ENCODE assay signal across 8 cellular contexts in the genomic region with DNA sequence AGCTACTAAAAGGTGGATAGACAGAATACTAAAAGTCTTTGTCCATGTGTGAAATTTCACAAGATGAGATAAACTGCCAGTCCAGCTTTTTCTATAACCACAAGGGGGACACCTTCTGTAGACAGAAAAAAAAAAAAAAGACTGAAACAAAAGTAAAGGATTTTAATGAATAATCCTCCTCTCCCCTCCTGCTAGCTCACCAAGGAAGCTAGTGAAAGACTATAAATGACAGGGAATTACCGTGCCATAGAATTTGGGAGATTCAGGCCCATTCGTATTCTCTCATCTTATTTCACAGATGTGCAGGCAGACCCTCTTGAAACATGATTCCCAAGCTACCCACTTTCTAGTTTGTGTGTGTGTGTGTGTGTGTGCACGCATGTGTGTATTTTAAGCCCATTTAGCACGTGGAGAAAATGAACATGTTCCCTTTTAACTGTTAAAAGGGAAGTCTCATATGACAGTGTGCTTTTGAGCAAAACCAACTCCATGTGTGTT. TPM values are rescaled to one million over a fixed set of nuclear protein-coding genes. Genes with fewer than 3 reads are reported as not detected.
DNase-seq lines count a peak whose midpoint lies in the region; ATAC-seq and TF ChIP-seq lines count a peak whose summit lies in the region.

No MANE protein-coding gene starts in this region.

- H4K20me1 ChIP-seq in GM23248 (ENCODE audit: insufficient read depth), result no peaks in the 10 kb centered on the region
- no peaks in the 10 kb centered on the region for H4K20me1 ChIP-seq in OCI-LY3 (ENCODE audit: insufficient read depth, low read length)

- H3K9ac ChIP-seq in GM23248 (no peak overlapping the region), OCI-LY3 (ENCODE audit: low read length) (no peak overlapping the region)

- WGBS in GM23248 (ENCODE audit: low coverage in 1 of 2, low lambda C conversion rate in 2 of 2, missing lambda C conversion rate in 2 of 2), 2 experiments, result 9 to 10% methylated on average over 4 of the region's 4 CpGs
- WGBS in sigmoid colon, 2 donors, result 40 to 46% methylated on average over 4 of the region's 4 CpGs

- intact Hi-C loops in sigmoid colon (cut with DNase I), result loop anchor here (10.0 kb wide), 1 partner anchor 277 kb away; no protein-coding TSS in a partner anchor

- H3K27ac ChIP-seq in GM23248 (no peak overlapping the region), OCI-LY3 (ENCODE audit: low read length) (no peak overlapping the region), sigmoid colon (peak overlapping the region in 3 of 4 donors; percentile 67 to 78 (median 75))

- in situ Hi-C loops in GM23248 (cut with MboI), result loop anchor here (25.0 kb wide), 1 partner anchor 274 kb away; no protein-coding TSS in a partner anchor

- H3K27me3 ChIP-seq in GM23248 (replicated peaks; ENCODE audit: insufficient read depth) (no peaks in the 10 kb centered on the region), OCI-LY3 (ENCODE audit: low read depth, low read length) (no peaks in the 10 kb centered on the region), sigmoid colon (no peaks in the 10 kb centered on the region)

- no peak overlapping the region for H3K4me3 ChIP-seq in GM23248
- H3K4me3 ChIP-seq in OCI-LY3 (ENCODE audit: low read length), result no peak overlapping the region
- no peak overlapping the region for H3K4me3 ChIP-seq in fibroblast of villous mesenchyme (ENCODE audit: low read depth, low read length)
- peak overlapping the region in 3 of 4 donors; percentile 3 to 52 (median 5) for H3K4me3 ChIP-seq in sigmoid colon

- H3K79me2 ChIP-seq in GM23248 (ENCODE audit: insufficient read depth) (no peaks in the 10 kb centered on the region), OCI-LY3 (ENCODE audit: low read length) (no peaks in the 10 kb centered on the region)

- ATAC-seq in GM19397 (IDR thresholded peaks at IDR 0.05; ENCODE audit: unreplicated experiment) (no peak), omental fat pad (ENCODE audit: low FRiP score) (no peak)

- peak; percentile 73 for DNase-seq in GM23248
- DNase-seq in fibroblast of villous mesenchyme (ENCODE audit: low read depth), result peak; percentile 55
- no peak for DNase-seq in sigmoid colon
- DNase-seq in stimulated activated CD4-positive, alpha-beta T cell treated with anti-CD3 and anti-CD28 coated beads, Interleukin-12 subunit alpha, Interleukin-12 subunit beta, amount 100 ng/mL, for 4 hours, result no peak
- DNase-seq in T-helper 9 cell, result no peak
- no peak for DNase-seq in omental fat pad (ENCODE audit: low spot score)

- peak overlapping the region; percentile 47 for H3K4me2 ChIP-seq in GM23248 (ENCODE audit: unreplicated experiment)
- no peak overlapping the region for H3K4me2 ChIP-seq in OCI-LY3 (ENCODE audit: low read length)

- no peaks in the 10 kb centered on the region for H3K9me2 ChIP-seq in GM23248 (ENCODE audit: insufficient read depth)

- H3K9me3 ChIP-seq in GM23248 (ENCODE audit: low read depth) (no peaks in the 10 kb centered on the region), OCI-LY3 (ENCODE audit: insufficient read depth, low read length) (no peaks in the 10 kb centered on the region), sigmoid colon (no peaks in the 10 kb centered on the region)

- no peak for TF ChIP-seq EP300 in sigmoid colon (IDR thresholded peaks at IDR 0.05)

- peaks cover 11% of the 10 kb centered on the region; the same call in 1 of the 2 replicates for H3K4me1 ChIP-seq in GM23248 (ENCODE audit: insufficient read depth)
- peaks cover 16% of the 10 kb centered on the region for H3K4me1 ChIP-seq in OCI-LY3 (ENCODE audit: low read length)
- peaks cover 0 to 36% (median 19%) of the 10 kb centered on the region in 4 donors for H3K4me1 ChIP-seq in sigmoid colon

- H2AFZ ChIP-seq in GM23248 (peak overlapping the region; percentile 81), OCI-LY3 (ENCODE audit: low read depth, low read length) (no peak overlapping the region; the same call in 1 of the 2 replicates)

- H3K36me3 ChIP-seq in GM23248 (ENCODE audit: low read depth) (no peaks in the 10 kb centered on the region), OCI-LY3 (replicated peaks; ENCODE audit: low read depth, low read length) (no peaks in the 10 kb centered on the region), sigmoid colon (no peaks in the 10 kb centered on the region)

- TF ChIP-seq POLR2A in sigmoid colon (IDR thresholded peaks at IDR 0.05), result no peak

- no peaks in the 10 kb centered on the region for H3F3A ChIP-seq in GM23248 (ENCODE audit: insufficient read depth)

- TF ChIP-seq CTCF in OCI-LY3 (IDR thresholded peaks at IDR 0.05; ENCODE audit: low read depth, low read length), result peak; percentile 48
- TF ChIP-seq CTCF in fibroblast of villous mesenchyme (IDR thresholded peaks at IDR 0.05; ENCODE audit: insufficient read depth, low read depth, low read length), result peak; percentile 62
- TF ChIP-seq CTCF in sigmoid colon (IDR thresholded peaks at IDR 0.05), result peak in 3 of 4 experiments; percentile 30 to 57 (median 55)
- TF ChIP-seq CTCF in omental fat pad (IDR thresholded peaks at IDR 0.05), result peak in 1 of 3 donors; percentile 10

RNA-seq across cellular contexts. Expression of a gene that starts 36.3 kb away (rescaled TPM):
- 82.1 and 83.4 TPM in 2 replicates for total RNA-seq in GM23248 (2014; rRNA removed; shearing (Covaris generic))
- polyA plus RNA-seq in GM23248 (2016; fragmentation: Nextera tagmentation; extraction: Ambion mirVana), result 11.6 and 13.8 TPM in 2 replicates
- 59.6 and 98.9 TPM in 2 replicates for total RNA-seq in fibroblast of villous mesenchyme
- 100 to 1,000 TPM; 229 to 337 (median 302) TPM for total RNA-seq in sigmoid colon
- 1 to 10 TPM in 1 of 3 donors, under 1 TPM in 2; 0.60 to 3.7 (median 0.69) TPM for polyA plus RNA-seq in sigmoid colon
- total RNA-seq in omental fat pad, result 10 to 100 TPM; 17.5 to 47.0 (median 30.0) TPM

Comparison
In these comparisons a context has a peak if more than half of its experiments do, and no peak if none do; other contexts are left out.
1. DNase-seq: peak in GM23248 (single experiment) and fibroblast of villous mesenchyme (single experiment); none in sigmoid colon (single experiment), stimulated activated CD4-positive, alpha-beta T cell treated with anti-CD3 and anti-CD28 coated beads, Interleukin-12 subunit alpha, Interleukin-12 subunit beta, amount 100 ng/mL, for 4 hours (single experiment), T-helper 9 cell (single experiment) and omental fat pad (single experiment).
2. H3K27ac ChIP-seq: peak in sigmoid colon (3 of 4); none in GM23248 (single experiment) and OCI-LY3 (single experiment).
3. H3K4me3 ChIP-seq: peak in sigmoid colon (3 of 4); none in GM23248 (single experiment), OCI-LY3 (single experiment) and fibroblast of villous mesenchyme (single experiment).